In the genomic region with DNA sequence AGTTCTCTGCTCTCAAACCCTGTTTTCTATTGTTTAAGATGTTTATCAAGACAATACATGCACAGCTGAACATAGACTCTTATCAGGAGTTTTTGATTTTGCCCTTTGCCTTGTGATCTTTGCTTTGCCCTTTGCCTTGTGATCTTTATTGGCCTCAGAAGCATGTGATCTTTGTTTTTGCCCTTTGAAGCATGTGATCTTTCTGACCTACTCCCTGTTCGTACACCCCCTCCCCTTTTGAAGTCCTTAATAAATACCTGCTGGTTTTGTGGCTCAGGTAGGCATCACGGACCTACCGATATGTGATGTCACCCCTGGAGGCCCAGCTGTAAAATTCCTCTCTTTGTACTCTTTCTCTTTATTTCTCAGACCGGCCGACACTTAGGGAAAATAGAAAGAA, we compare ENCODE assay signal across 4 cellular contexts. TPM values are rescaled to one million over a fixed set of nuclear protein-coding genes. Genes with fewer than 3 reads are reported as not detected.
"Had no signal": no experiment of that assay in that cellular context is flagged by ENCODE, and none has a peak within 500 bp of the region (broad histone marks: within the 10 kb centered on the region; RNA-seq: fewer than 3 reads in every experiment).

No MANE protein-coding gene starts in this region.

RNA-seq across cellular contexts. Expression of a gene that starts 44.3 kb away (rescaled TPM):
- total RNA-seq: HT-29, HT1080 had no signal
- polyA plus RNA-seq: IgD-negative memory B cell, K562 had no signal
